In the genomic region with DNA sequence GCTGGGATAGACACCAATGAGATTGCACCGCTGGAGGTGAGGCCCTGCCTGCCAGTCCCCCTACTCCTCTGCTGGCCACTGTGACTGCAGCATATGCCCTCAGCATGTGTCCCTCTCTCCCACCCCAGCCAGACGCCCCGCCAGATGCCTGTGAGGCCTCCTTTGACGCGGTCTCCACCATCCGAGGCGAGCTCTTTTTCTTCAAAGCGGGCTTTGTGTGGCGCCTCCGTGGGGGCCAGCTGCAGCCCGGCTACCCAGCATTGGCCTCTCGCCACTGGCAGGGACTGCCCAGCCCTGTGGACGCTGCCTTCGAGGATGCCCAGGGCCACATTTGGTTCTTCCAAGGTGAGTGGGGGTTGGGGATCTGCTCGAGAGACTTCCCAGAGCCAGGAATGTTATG, we compare ENCODE assay signal across 15 cellular contexts. TPM values are rescaled to one million over a fixed set of nuclear protein-coding genes. Genes with fewer than 3 reads are reported as not detected.
DNase-seq lines count a peak whose midpoint lies in the region; ATAC-seq and TF ChIP-seq lines count a peak whose summit lies in the region.
"Had no signal": no experiment of that assay in that cellular context is flagged by ENCODE, and none has a peak within 500 bp of the region (broad histone marks: within the 10 kb centered on the region; RNA-seq: fewer than 3 reads in every experiment).

No MANE protein-coding gene starts in this region.

- DNase-seq in adipocyte (ENCODE audit: low read depth) = no peak
- no peak for DNase-seq in mesothelial cell of epicardium (ENCODE audit: low spot score in 2 of 2, unreplicated experiment in 2 of 2)
- no peak for DNase-seq in NOMO-1 (lab: John Stamatoyannopoulos, UW; ENCODE audit: unreplicated experiment in 2 of 2)
- DNase-seq in activated CD4-positive, alpha-beta T cell treated with anti-CD3 and anti-CD28 coated beads, Interleukin-2, amount 50 U/mL, for 48 hours = no peak
- DNase-seq: activated naive CD8-positive, alpha-beta T cell treated with anti-CD3 and anti-CD28 coated beads, Interleukin-2, amount 50 U/mL, for 24 hours; NCI-H510A treated with DMSO at 0.1 percent for 48 hours; SIG-M5; stimulated activated CD4-positive, alpha-beta T cell treated with anti-CD3 and anti-CD28 coated beads, Interleukin-12 subunit alpha, Interleukin-12 subunit beta, amount 100 ng/mL, for 4 hours had no signal

- H3K4me3 ChIP-seq in ACC112 (ENCODE audit: low read depth, low read length) (no peak overlapping the region), adipocyte (ENCODE audit: low read length) (no peak overlapping the region)
- H3K4me3 ChIP-seq: GM12878 had no signal

- no peak for ATAC-seq in GM21723 (IDR thresholded peaks at IDR 0.05; ENCODE audit: unreplicated experiment)
- ATAC-seq: activated naive CD8-positive, alpha-beta T cell treated with anti-CD3 and anti-CD28 coated beads, Interleukin-2, amount 50 U/mL, for 24 hours; GM12878; naive thymus-derived CD8-positive, alpha-beta T cell had no signal

- peaks cover 9% of the 10 kb centered on the region for H3K36me3 Mint-ChIP-seq in mesothelial cell of epicardium
- H3K36me3 Mint-ChIP-seq: naive thymus-derived CD8-positive, alpha-beta T cell had no signal

- H3K4me1 ChIP-seq in ACC112 (ENCODE audit: control insufficient read depth, insufficient read depth, low read length, unreplicated experiment) (peaks cover 9% of the 10 kb centered on the region), adipocyte (ENCODE audit: control insufficient read depth, insufficient read depth, low read length) (peaks cover 16% of the 10 kb centered on the region)

- H3K9me3 Mint-ChIP-seq in mesothelial cell of epicardium = no peaks in the 10 kb centered on the region
- H3K9me3 Mint-ChIP-seq: activated naive CD8-positive, alpha-beta T cell treated with anti-CD3 and anti-CD28 coated beads, Interleukin-2, amount 50 U/mL, for 24 hours; dendritic cell treated with granulocyte-macrophage colony-stimulating factor and Interleukin-4, amounts not matched to agents 40 ng/mL and 50 ng/mL, for 4 days; naive thymus-derived CD8-positive, alpha-beta T cell had no signal

- H3K27me3 ChIP-seq in ACC112 (ENCODE audit: insufficient read depth, low read length) (no peaks in the 10 kb centered on the region), adipocyte (replicated peaks; ENCODE audit: control insufficient read depth, insufficient read depth, low read length) (peaks cover 2% of the 10 kb centered on the region)

- H3K36me3 ChIP-seq in ACC112 (ENCODE audit: insufficient read depth, low read length) (no peaks in the 10 kb centered on the region), adipocyte (ENCODE audit: control insufficient read depth, insufficient read depth, low read length, severe bottlenecking) (no peaks in the 10 kb centered on the region)

- H3K9me3 ChIP-seq in adipocyte (ENCODE audit: control insufficient read depth, low read length) = no peaks in the 10 kb centered on the region

- H3K27ac Mint-ChIP-seq in mesothelial cell of epicardium = peak overlapping the region; percentile 59
- H3K27ac Mint-ChIP-seq: activated naive CD8-positive, alpha-beta T cell treated with anti-CD3 and anti-CD28 coated beads, Interleukin-2, amount 50 U/mL, for 24 hours; dendritic cell treated with granulocyte-macrophage colony-stimulating factor and Interleukin-4, amounts not matched to agents 40 ng/mL and 50 ng/mL, for 4 days had no signal

- H2AFZ ChIP-seq in ACC112 (ENCODE audit: low read length, unreplicated experiment) = peak overlapping the region; percentile 25

- H3K9ac ChIP-seq in adipocyte (ENCODE audit: low read length) = peak overlapping the region; percentile 4

- H3K79me2 ChIP-seq in ACC112 (ENCODE audit: control insufficient read depth, insufficient read depth, low read length, unreplicated experiment) = no peaks in the 10 kb centered on the region

- H3K4me1 Mint-ChIP-seq in mesothelial cell of epicardium = peaks cover 11% of the 10 kb centered on the region

- H3K27ac ChIP-seq in ACC112 (ENCODE audit: low read depth, low read length) = 0 out of 2 replicates have a peak overlapping the region, but pooled peaks have one; percentile 36

- no peak overlapping the region for H3K4me3 Mint-ChIP-seq in mesothelial cell of epicardium
- H3K4me3 Mint-ChIP-seq: activated naive CD8-positive, alpha-beta T cell treated with anti-CD3 and anti-CD28 coated beads, Interleukin-2, amount 50 U/mL, for 24 hours; dendritic cell treated with granulocyte-macrophage colony-stimulating factor and Interleukin-4, amounts not matched to agents 40 ng/mL and 50 ng/mL, for 4 days; naive thymus-derived CD8-positive, alpha-beta T cell had no signal

- H3K27me3 Mint-ChIP-seq in mesothelial cell of epicardium (ENCODE audit: low read depth) = no peaks in the 10 kb centered on the region
- H3K27me3 Mint-ChIP-seq: activated naive CD8-positive, alpha-beta T cell treated with anti-CD3 and anti-CD28 coated beads, Interleukin-2, amount 50 U/mL, for 24 hours; naive thymus-derived CD8-positive, alpha-beta T cell had no signal

- no peak for TF ChIP-seq CTCF in mesothelial cell of epicardium (IDR thresholded peaks at IDR 0.05; ENCODE audit: unreplicated experiment)

RNA-seq across cellular contexts. Expression of a gene that starts 5.7 kb away (rescaled TPM):
- 182 to 192 TPM (median 184 TPM) in 3 replicates for total RNA-seq in mesothelial cell of epicardium

RNA-seq across cellular contexts. Expression of a gene that starts 8.4 kb away (rescaled TPM):
- total RNA-seq in mesothelial cell of epicardium = 510 to 566 TPM (median 528 TPM) in 3 replicates
- total RNA-seq: HT1080 had no signal

RNA-seq across cellular contexts. Expression of a gene that starts 13.3 kb away (rescaled TPM):
- total RNA-seq in mesothelial cell of epicardium = 56.6 to 61.9 TPM (median 61.8 TPM) in 3 replicates
- total RNA-seq: HT1080 had no signal

RNA-seq across cellular contexts. Expression of a gene that starts 18.3 kb away (rescaled TPM):
- total RNA-seq in mesothelial cell of epicardium = 0.36 to 0.82 TPM (median 0.52 TPM) in 3 replicates

RNA-seq across cellular contexts. Expression of a gene that starts 26.8 kb away (rescaled TPM):
- total RNA-seq in mesothelial cell of epicardium = 0.52 TPM in 1 of 3 replicates, not detected in the others
- total RNA-seq: HT1080, ureter had no signal
